8 cellular contexts compared by ENCODE assay signal in genomic region chr19:32345261-32346207, GRCh38. TPM values are rescaled to one million over a fixed set of nuclear protein-coding genes. Genes with fewer than 3 reads are reported as not detected.
DNase-seq lines count a peak whose midpoint lies in the region; ATAC-seq lines count a peak whose summit lies in the region.

TSS of gene ZNF507 (plus strand) at chr19:32345610. CDS start at chr19:32352831, 7,221 bp downstream.

- CTCF ChIA-PET in activated CD4-positive, alpha-beta T cell treated with anti-CD3 and anti-CD28 coated beads for 36 hours (lab: Charles Lee) = interaction anchor here (0.6 to 2.4 kb wide), 7 partner anchors 9 to 602 kb away, joined by 3 to 7 read pairs (median 3); partner anchors contain the start of gene DPY19L3

- no peaks in the 10 kb centered on the region for H3K27me3 ChIP-seq in layer of hippocampus (ENCODE audit: control insufficient read depth, insufficient read depth, low read length)

- peaks cover 42% of the 10 kb centered on the region for H3K4me1 Mint-ChIP-seq in activated CD4-positive, alpha-beta T cell treated with anti-CD3 and anti-CD28 coated beads for 36 hours

- intact Hi-C loops in activated CD4-positive, alpha-beta T cell treated with anti-CD3 and anti-CD28 coated beads for 36 hours (cut with DNase I, micrococcal nuclease) = loop anchor here (1.0 to 5.0 kb wide), 9 partner anchors 59 to 1133 kb away; partner anchors contain the start of genes DPY19L3 (in 2 of the 2), CEBPG (in 1 of the 2), FAAP24 (in 1 of the 2) and NUDT19 (in 1 of the 2)

- H3K27ac Mint-ChIP-seq in activated CD4-positive, alpha-beta T cell treated with anti-CD3 and anti-CD28 coated beads for 36 hours = peak within 1 kb of the TSS; percentile 95

- peaks cover 2% of the 10 kb centered on the region for H3K27me3 Mint-ChIP-seq in activated CD4-positive, alpha-beta T cell treated with anti-CD3 and anti-CD28 coated beads for 36 hours

- DNase-seq in Ammon's horn (ENCODE audit: low spot score) (peak; percentile 73), NCI-H446 (lab: John Stamatoyannopoulos, UW) (peak; percentile 75 to 91)
- DNase-seq in activated CD4-positive, alpha-beta T cell treated with anti-CD3 and anti-CD28 coated beads for 36 hours = peak; percentile 93
- DNase-seq in stimulated activated CD4-positive, alpha-beta T cell treated with anti-CD3 and anti-CD28 coated beads, Interleukin-1b, Interleukin-23, amount 100 ng/mL, for 24 hours (ENCODE audit: low read depth in 4 of 4, low spot score in 1 of 4) = peak; percentile 75 to 86 (median 80)

- peaks cover 26% of the 10 kb centered on the region for H3K36me3 Mint-ChIP-seq in activated CD4-positive, alpha-beta T cell treated with anti-CD3 and anti-CD28 coated beads for 36 hours (ENCODE audit: low read depth)

- H3K9me3 Mint-ChIP-seq in activated CD4-positive, alpha-beta T cell treated with anti-CD3 and anti-CD28 coated beads for 36 hours (ENCODE audit: low read depth) = no peaks in the 10 kb centered on the region

- peak within 1 kb of the TSS; percentile 92 for H3K4me3 Mint-ChIP-seq in activated CD4-positive, alpha-beta T cell treated with anti-CD3 and anti-CD28 coated beads for 36 hours

- ATAC-seq in GM19025 (IDR thresholded peaks at IDR 0.05; ENCODE audit: low read depth, unreplicated experiment) = peak; percentile 89
- ATAC-seq in HG03196 (IDR thresholded peaks at IDR 0.05; ENCODE audit: unreplicated experiment) = peak; percentile 81
- ATAC-seq in activated CD4-positive, alpha-beta T cell treated with anti-CD3 and anti-CD28 coated beads for 36 hours = peak; percentile 82

- H3K27ac ChIP-seq in cingulate gyrus (ENCODE audit: low read depth, low read length) (peak within 1 kb of the TSS; percentile 70), layer of hippocampus (ENCODE audit: low read depth, low read length) (peak within 1 kb of the TSS; percentile 81)

- POLR2A ChIA-PET in activated CD4-positive, alpha-beta T cell treated with anti-CD3 and anti-CD28 coated beads for 36 hours (lab: Charles Lee) = interaction anchor here (0.6 to 2.1 kb wide), 4 partner anchors 11 to 779 kb away, joined by 3 to 5 read pairs (median 4); partner anchors contain the start of gene DPY19L3

RNA-seq across cellular contexts. Expression of gene ZNF507, which starts in this region (rescaled TPM):
- 10 to 100 TPM; 25.2 to 27.6 TPM for total RNA-seq in activated CD4-positive, alpha-beta T cell treated with anti-CD3 and anti-CD28 coated beads for 36 hours

Comparison
In these comparisons a context has a peak if more than half of its experiments do, and no peak if none do; other contexts are left out.
1. Peak in every context shown above with its lines: DNase-seq, ATAC-seq and H3K27ac ChIP-seq.